ENCODE assay signal across 9 cellular contexts in the genomic region with DNA sequence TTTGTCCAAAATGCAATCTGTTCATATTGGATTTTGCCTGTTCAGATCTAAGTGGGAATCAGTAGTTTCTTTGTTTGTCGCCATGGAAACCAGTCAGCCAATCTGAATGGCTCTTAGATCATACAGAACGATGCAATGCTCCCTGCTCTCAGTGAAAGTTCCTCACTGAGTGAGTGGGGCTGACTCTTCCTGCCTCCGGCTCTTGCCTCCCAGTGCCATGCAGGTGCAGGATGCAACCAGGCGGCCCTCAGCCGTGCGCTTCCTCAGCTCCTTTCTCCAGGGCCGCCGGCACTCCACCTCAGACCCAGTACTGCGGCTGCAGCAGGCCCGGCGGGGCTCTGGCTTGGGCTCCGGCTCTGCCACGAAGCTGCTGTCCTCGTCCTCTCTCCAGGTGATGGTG. TPM values are rescaled to one million over a fixed set of nuclear protein-coding genes. Genes with fewer than 3 reads are reported as not detected.
DNase-seq lines count a peak whose midpoint lies in the region; ATAC-seq, FAIRE-seq and TF ChIP-seq lines count a peak whose summit lies in the region.
"Had no signal": no experiment of that assay in that cellular context is flagged by ENCODE, and none has a peak within 500 bp of the region (broad histone marks: within the 10 kb centered on the region; RNA-seq: fewer than 3 reads in every experiment).

Gene PTPDC1 (plus strand): TSS at position 151 of the 400 bp plus-strand sequence. CDS start 67 bp downstream, at position 218.

- no peak for FAIRE-seq in K562 (lab: Jason Lieb, UNC)
- FAIRE-seq: G401.6 had no signal

- 80% methylated on average over 11 of the region's 14 CpGs for WGBS in K562 (ENCODE audit: insufficient coverage, low coverage, missing lambda C conversion rate)
- 31 to 35% methylated on average over 14 of the region's 14 CpGs for WGBS in tibial nerve, 2 donors

- peak within 1 kb of the TSS; percentile 1 to 8; a peak in 1 of 4 replicates for H3K9ac ChIP-seq in K562 (ENCODE audit: insufficient read depth in 1 of 2, low read depth in 2 of 2, low read length in 2 of 2)
- H3K9ac ChIP-seq in iPS-15b (ENCODE audit: low read depth, low read length): no peak within 1 kb of the TSS

- H3K27me3 ChIP-seq in K562 (ENCODE audit: control insufficient read depth in 2 of 2, insufficient read depth in 2 of 2, low read length in 2 of 2) (no peaks in the 10 kb centered on the region), iPS-15b (ENCODE audit: control insufficient read depth, insufficient read depth, low read length) (no peaks in the 10 kb centered on the region), tibial nerve (no peaks in the 10 kb centered on the region)

- H3K9me3 ChIP-seq in K562 (replicated peaks; ENCODE audit: control insufficient read depth, insufficient read depth, low read depth, low read length): no peaks in the 10 kb centered on the region
- no peaks in the 10 kb centered on the region for H3K9me3 ChIP-seq in iPS-15b (ENCODE audit: control insufficient read depth, insufficient read depth, low read length)
- H3K9me3 ChIP-seq in tibial nerve: no peaks in the 10 kb centered on the region

- peaks cover 0 to 10% (median 0%) of the 10 kb centered on the region in 4 donors for H3K4me1 Mint-ChIP-seq in naive thymus-derived CD8-positive, alpha-beta T cell

- H2AFZ ChIP-seq in K562 (ENCODE audit: low read depth, low read length): peak within 1 kb of the TSS; percentile 21

- CTCF ChIA-PET in K562 (lab: Yijun Ruan, JAX; ENCODE audit: low intra/inter-chr PET ratio): no interaction called here

- no peaks in the 10 kb centered on the region for H3K79me2 ChIP-seq in K562 (ENCODE audit: control insufficient read depth, insufficient read depth, low read length)

- no TSS peak for BruUV-seq in K562 (replicated peaks; lab: Mats Ljungman, UMichigan)

- in situ Hi-C loops in K562 (cut with MboI): no loop called here

- intact Hi-C loops in K562 (cut with micrococcal nuclease): loop anchor here (5.0 kb wide), 1 partner anchor 83 kb away; no protein-coding TSS in a partner anchor

- H3K36me3 ChIP-seq in K562 (ENCODE audit: control insufficient read depth, insufficient read depth, low read length) (0 out of 3 replicates have a peak, but pooled peaks cover 2% of the 10 kb centered on the region), iPS-15b (ENCODE audit: control insufficient read depth, insufficient read depth, low read length) (no peaks in the 10 kb centered on the region), tibial nerve (no peaks in the 10 kb centered on the region)

- H3K4me1 ChIP-seq in K562 (replicated peaks in 1 of 2; ENCODE audit: control insufficient read depth in 2 of 2, insufficient read depth in 2 of 2, low read length in 2 of 2) (peaks cover 8 to 20% of the 10 kb centered on the region in 2 experiments; a peak in 4 of 5 replicates), iPS-15b (ENCODE audit: control insufficient read depth, insufficient read depth, low read length) (peaks cover 6% of the 10 kb centered on the region), tibial nerve (peaks cover 0 to 51% (median 13%) of the 10 kb centered on the region in 4 donors)

- H4K20me1 ChIP-seq in K562 (replicated peaks; ENCODE audit: control insufficient read depth, insufficient read depth, low read length): no peaks in the 10 kb centered on the region

- H3K27ac Mint-ChIP-seq in naive thymus-derived CD8-positive, alpha-beta T cell: peak within 1 kb of the TSS in 2 of 10 donors; percentile 37 to 82

- H3K9me3 Mint-ChIP-seq in naive thymus-derived CD8-positive, alpha-beta T cell: no peaks in the 10 kb centered on the region

- POLR2A ChIA-PET in K562 (lab: Yijun Ruan, JAX): interaction anchor here (0.6 to 2.8 kb wide), 5 partner anchors 9 to 1428 kb away, joined by 3 to 11 read pairs (median 4); no protein-coding TSS in a partner anchor
- POLR2A ChIA-PET in naive thymus-derived CD8-positive, alpha-beta T cell (lab: Charles Lee): no interaction called here

- H3K36me3 Mint-ChIP-seq in naive thymus-derived CD8-positive, alpha-beta T cell: peaks cover 7 to 17% (median 17%) of the 10 kb centered on the region in 3 donors

- TF ChIP-seq EP300 in K562 (IDR thresholded peaks at IDR 0.05; ENCODE audit: low read length) (no peak), tibial nerve (IDR thresholded peaks at IDR 0.05) (peak in 1 of 2 donors; percentile 89)

- peak; percentile 85 for ATAC-seq in K562
- no peak for ATAC-seq in naive thymus-derived CD8-positive, alpha-beta T cell

- H3K4me3 Mint-ChIP-seq in naive thymus-derived CD8-positive, alpha-beta T cell: no peak within 1 kb of the TSS

- TF ChIP-seq POLR2A in K562 (conservative IDR thresholded peaks at IDR 0.05): no peak
- peak in 1 of 2 donors; percentile 64 for TF ChIP-seq POLR2A in tibial nerve (IDR thresholded peaks at IDR 0.05)

- H3K27me3 Mint-ChIP-seq in naive thymus-derived CD8-positive, alpha-beta T cell: no peaks in the 10 kb centered on the region

- peak within 1 kb of the TSS; percentile 3; the same call in 2 of the 3 replicates for H3K27ac ChIP-seq in K562 (ENCODE audit: extremely low read depth, low read depth, low read length)
- H3K27ac ChIP-seq in tibial nerve: peak within 1 kb of the TSS; percentile 66 to 92 (median 78)

- H3K9me1 ChIP-seq in K562 (ENCODE audit: control insufficient read depth, insufficient read depth, low read length): no peaks in the 10 kb centered on the region

- TF ChIP-seq RAD21 in K562 (CRISPR knock-in tag; conservative IDR thresholded peaks at IDR 0.05 in 1 of 2, IDR thresholded peaks at IDR 0.05 in 1 of 2): no peak

- H3K4me2 ChIP-seq in K562 (ENCODE audit: insufficient read depth, low read length): peak within 1 kb of the TSS; percentile 8

- TF ChIP-seq CTCF in K562 (IDR thresholded peaks at IDR 0.05 in 2 of 3, conservative IDR thresholded peaks at IDR 0.05 in 1 of 3; ENCODE audit: insufficient read depth in 2 of 3, low read depth in 1 of 3, low read length in 3 of 3): no peak
- no peak for TF ChIP-seq CTCF in tibial nerve (IDR thresholded peaks at IDR 0.05)

- H3K4me3 ChIP-seq in K562 (no peak within 1 kb of the TSS), iPS-15b (ENCODE audit: low read depth, low read length) (peak within 1 kb of the TSS; percentile 1), tibial nerve (peak within 1 kb of the TSS; percentile 20 to 51 (median 32))

- DNase-seq in NCI-H82 (lab: John Stamatoyannopoulos, UW): peak; percentile 67
- DNase-seq in NCI-H82 treated with DMSO at 0.1 percent for 48 hours (lab: John Stamatoyannopoulos, UW; ENCODE audit: unreplicated experiment): no peak
- DNase-seq in K562 (ENCODE audit: extremely low read depth in 1 of 4, low spot score in 3 of 4): peak; percentile 19 to 60 (median 42)
- peak; percentile 15 to 37 for DNase-seq in tibial nerve (ENCODE audit: low spot score in 2 of 2)
- DNase-seq in NK-92 (lab: John Stamatoyannopoulos, UW; ENCODE audit: unreplicated experiment): no peak
- DNase-seq in NCI-H187 treated with DMSO at 0.1 percent for 48 hours (lab: John Stamatoyannopoulos, UW): no peak
- no peak for DNase-seq in naive thymus-derived CD8-positive, alpha-beta T cell

TF ChIP-seq in K562, 482 proteins besides CTCF, POLR2A, EP300 and RAD21 (continues in another document):
- TF ChIP-seq ZNF511 (CRISPR knock-in tag; IDR thresholded peaks at IDR 0.05): peak; percentile 65; the same call in 1 of the 2 replicates
- no peak for TF ChIP-seq TEAD1 (CRISPR knock-in tag; IDR thresholded peaks at IDR 0.05)
- peak; percentile 91 for TF ChIP-seq CEBPG (CRISPR knock-in tag; IDR thresholded peaks at IDR 0.05)
- TF ChIP-seq CEBPG (tag; conservative IDR thresholded peaks at IDR 0.05 in 1 of 2, IDR thresholded peaks at IDR 0.05 in 1 of 2): peak in 1 of 2 experiments; percentile 33; a peak in 1 of 4 replicates
- no peak for TF ChIP-seq HMG20A (CRISPR knock-in tag; conservative IDR thresholded peaks at IDR 0.05)
- TF ChIP-seq, protein P1, sequence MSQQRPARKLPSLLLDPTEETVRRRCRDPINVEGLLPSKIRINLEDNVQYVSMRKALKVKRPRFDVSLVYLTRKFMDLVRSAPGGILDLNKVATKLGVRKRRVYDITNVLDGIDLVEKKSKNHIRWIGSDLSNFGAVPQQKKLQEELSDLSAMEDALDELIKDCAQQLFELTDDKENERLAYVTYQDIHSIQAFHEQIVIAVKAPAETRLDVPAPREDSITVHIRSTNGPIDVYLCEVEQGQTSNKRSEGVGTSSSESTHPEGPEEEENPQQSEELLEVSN (IDR thresholded peaks at IDR 0.05; ENCODE audit: borderline replicate concordance in 1 of 2, extremely low read depth in 1 of 2, insufficient read depth in 1 of 2, insufficient read length in 1 of 2, low read depth in 1 of 2, low read length in 1 of 2, poor library complexity in 1 of 2, severe bottlenecking in 1 of 2): no peak

RNA-seq across cellular contexts. Expression of gene PTPDC1, which starts in this region (rescaled TPM):
- 11.2 and 23.6 TPM in 2 replicates for total RNA-seq in K562 (2011; cell fraction: chromatin; rRNA removed; ENCODE audit: low replicate concordance)
- total RNA-seq in K562 (2011; cell fraction: nucleolus; rRNA removed): 5.5 and 8.2 TPM in 2 replicates
- total RNA-seq in K562 (2011; cell fraction: nucleoplasm; rRNA removed): 13.6 and 23.1 TPM in 2 replicates
- total RNA-seq in K562 (2014; rRNA removed) (4.9 and 5.3 TPM in 2 replicates), K562 (2014; rRNA removed; fragmentation: Illumina TruSeq; extraction: Trizol) (8.1 and 8.2 TPM in 2 replicates), K562 (2015; rRNA removed; fragmentation: Illumina TruSeq; extraction: Trizol) (6.7 and 6.9 TPM in 2 replicates), K562 (2021) (5.5 and 5.7 TPM in 2 replicates), tibial nerve (10 to 100 TPM; 43.8 to 80.2 (median 65.3) TPM)
- polyA plus RNA-seq in K562 (2011; rRNA removed) (7.4 and 7.6 TPM in 2 replicates), K562 (2014; fragmentation: Illumina TruSeq; extraction: Trizol) (5.0 and 5.5 TPM in 2 replicates), K562 (2014; fragmentation: Nextera tagmentation; extraction: Ambion mirVana) (1 to 10 TPM; 1.1 to 1.9 TPM), K562 (2014; rRNA removed) (5.7 and 6.5 TPM in 2 replicates)
- 2.2 and 3.1 TPM in 2 replicates for polyA plus RNA-seq in K562 (2011; cell fraction: cytosol; rRNA removed)
- polyA plus RNA-seq in K562 (2011; cell fraction: nucleus; rRNA removed): 19.0 and 20.8 TPM in 2 replicates
- 2.5 and 7.3 TPM in 2 replicates for polyA plus RNA-seq in K562 (2012)
- 12.1 and 12.3 TPM in 2 replicates for polyA minus RNA-seq in K562 (2011; rRNA and poly(A)+ RNA removed)
- polyA minus RNA-seq in K562 (2011; cell fraction: cytosol; rRNA and poly(A)+ RNA removed): 3.1 and 4.0 TPM in 2 replicates
- 11.8 and 17.0 TPM in 2 replicates for polyA minus RNA-seq in K562 (2011; cell fraction: nucleus; rRNA and poly(A)+ RNA removed)
- 10 to 100 TPM in 1 of 2 experiments, 1 to 10 TPM in 1; 8.7 to 10.2 TPM for total RNA-seq in naive thymus-derived CD8-positive, alpha-beta T cell
- polyA plus RNA-seq in naive thymus-derived CD8-positive, alpha-beta T cell: 1 to 10 TPM; 1.9 to 4.9 (median 2.1) TPM

Comparison
In these comparisons a context has a peak if more than half of its experiments do, and no peak if none do; other contexts are left out.
1. DNase-seq: peak in NCI-H82 (single experiment), K562 (4 of 4) and tibial nerve (2 of 2); none in NCI-H82 treated with DMSO at 0.1 percent for 48 hours (single experiment), NK-92 (single experiment), NCI-H187 treated with DMSO at 0.1 percent for 48 hours (single experiment) and naive thymus-derived CD8-positive, alpha-beta T cell (0 of 10).